In genomic region chr2:237744270-237744612, GRCh38 we compare ENCODE assay signal across 10 cellular contexts. TPM values are rescaled to one million over a fixed set of nuclear protein-coding genes. Genes with fewer than 3 reads are reported as not detected.
A peak's percentile ranks its signal among the peaks of the same experiment; 100 is the strongest.
DNase-seq lines count a peak whose midpoint lies in the region; ATAC-seq and TF ChIP-seq lines count a peak whose summit lies in the region.
"Had no signal": no experiment of that assay in that cellular context is flagged by ENCODE, and none has a peak within 500 bp of the region (broad histone marks: within the 10 kb centered on the region; RNA-seq: fewer than 3 reads in every experiment).

No MANE protein-coding gene starts in this region.

- H4K20me1 ChIP-seq in GM23248 (ENCODE audit: insufficient read depth): no peaks in the 10 kb centered on the region

- CTCF ChIA-PET in A673 (lab: Charles Lee): interaction anchor here (2.4 kb wide), 1 partner anchor 71 kb away, joined by 41 read pairs; no protein-coding TSS in a partner anchor

- H3K9me3 Mint-ChIP-seq in osteocyte (ENCODE audit: unreplicated experiment): no peaks in the 10 kb centered on the region

- H3K36me3 ChIP-seq in A673 (ENCODE audit: insufficient read depth, low read length, poor library complexity, severe bottlenecking) (no peaks in the 10 kb centered on the region), GM23248 (ENCODE audit: low read depth) (peaks cover 11% of the 10 kb centered on the region)

- no peak overlapping the region for H3K4me3 Mint-ChIP-seq in osteocyte (ENCODE audit: unreplicated experiment)

- DNase-seq in A673 (ENCODE audit: low spot score) (no peak), GM23248 (no peak), coronary artery (ENCODE audit: low spot score) (no peak), osteocyte (ENCODE audit: extremely low spot score, unreplicated experiment) (no peak), cortex of kidney (lab: John Stamatoyannopoulos, UW) (no peak), AG08396 (ENCODE audit: low spot score) (no peak)

- peak overlapping the region; percentile 18 for H3K4me2 ChIP-seq in GM23248 (ENCODE audit: unreplicated experiment)

- peaks cover 93% of the 10 kb centered on the region for H3K79me2 ChIP-seq in GM23248 (ENCODE audit: insufficient read depth)

- WGBS in GM23248 (ENCODE audit: low coverage in 1 of 2, low lambda C conversion rate in 2 of 2, missing lambda C conversion rate in 2 of 2), 2 experiments: 98% methylated on average over 6 of the region's 6 CpGs

- peaks cover 20% of the 10 kb centered on the region for H3K4me1 Mint-ChIP-seq in osteocyte (ENCODE audit: unreplicated experiment)

- H3K27me3 ChIP-seq in A673 (replicated peaks; ENCODE audit: insufficient read depth, low read depth, low read length, poor library complexity) (no peaks in the 10 kb centered on the region), GM23248 (replicated peaks; ENCODE audit: insufficient read depth) (no peaks in the 10 kb centered on the region)
- H3K27me3 ChIP-seq: adrenal gland, upper lobe of right lung had no signal

- H3K9ac ChIP-seq in GM23248: peak overlapping the region; percentile 17; the same call in 1 of the 2 replicates

- H3K27ac Mint-ChIP-seq in osteocyte (ENCODE audit: unreplicated experiment): peak overlapping the region; percentile 69

- POLR2A ChIA-PET in A673 (lab: Charles Lee; ENCODE audit: low non-redundant PET): no interaction called here

- no peak overlapping the region for H3K4me3 ChIP-seq in A673 (ENCODE audit: low read depth, low read length, poor library complexity, severe bottlenecking)
- no peak overlapping the region for H3K4me3 ChIP-seq in GM23248
- peak overlapping the region; percentile 14 for H3K4me3 ChIP-seq in coronary artery
- H3K4me3 ChIP-seq: adrenal gland, upper lobe of right lung had no signal

- in situ Hi-C loops in GM23248 (cut with MboI): loop anchor here (10.0 kb wide), 2 partner anchors 69 to 159 kb away; no protein-coding TSS in a partner anchor

- H3K4me1 ChIP-seq in A673 (ENCODE audit: insufficient read depth, low read length, poor library complexity, severe bottlenecking): peaks cover 3% of the 10 kb centered on the region
- peaks cover 12% of the 10 kb centered on the region for H3K4me1 ChIP-seq in GM23248 (ENCODE audit: insufficient read depth)

- peaks cover 12% of the 10 kb centered on the region for H3K36me3 Mint-ChIP-seq in osteocyte (ENCODE audit: unreplicated experiment)

- H3K9me2 ChIP-seq in GM23248 (ENCODE audit: insufficient read depth): no peaks in the 10 kb centered on the region

- H3K27ac ChIP-seq in A673 (ENCODE audit: low read depth, low read length, poor library complexity, severe bottlenecking) (peak overlapping the region; percentile 5), GM23248 (peak overlapping the region; percentile 26), coronary artery (peak overlapping the region; percentile 56 to 71)
- H3K27ac ChIP-seq: upper lobe of right lung had no signal

- no peaks in the 10 kb centered on the region for H3K27me3 Mint-ChIP-seq in osteocyte (ENCODE audit: unreplicated experiment)

- H2AFZ ChIP-seq in GM23248: no peak overlapping the region

- H3K9me3 ChIP-seq in A673 (ENCODE audit: low read depth, low read length, poor library complexity, severe bottlenecking): no peaks in the 10 kb centered on the region
- no peaks in the 10 kb centered on the region for H3K9me3 ChIP-seq in GM23248 (ENCODE audit: low read depth)
- H3K9me3 ChIP-seq: adrenal gland, upper lobe of right lung had no signal

- peaks cover 17% of the 10 kb centered on the region for H3F3A ChIP-seq in GM23248 (ENCODE audit: insufficient read depth)

- intact Hi-C loops in A673 (cut with micrococcal nuclease; ENCODE audit: unreplicated experiment): loop anchor here (10.0 kb wide), 1 partner anchor 229 kb away; no protein-coding TSS in a partner anchor

- TF ChIP-seq CTCF in A673 (conservative IDR thresholded peaks at IDR 0.05; ENCODE audit: low read depth, low read length) (no peak), coronary artery (IDR thresholded peaks at IDR 0.05) (no peak), osteocyte (IDR thresholded peaks at IDR 0.05) (no peak)

- ATAC-seq in HG02759 (IDR thresholded peaks at IDR 0.05; ENCODE audit: unreplicated experiment) (no peak), GM18907 (IDR thresholded peaks at IDR 0.05; ENCODE audit: unreplicated experiment) (no peak)

- BruUV-seq in A673 (replicated peaks; lab: Mats Ljungman, UMichigan): no TSS peak

RNA-seq across cellular contexts. Expression of gene RBM44, which starts 54.3 kb away (rescaled TPM):
- 0.95 and 1.4 TPM in 2 replicates for total RNA-seq in A673 (2021)
- 0.11 and 2.8 TPM in 2 replicates for total RNA-seq in GM23248 (2014; rRNA removed; shearing (Covaris generic))
- not detected in 2 replicates for polyA plus RNA-seq in GM23248 (2016; fragmentation: Nextera tagmentation; extraction: Ambion mirVana)
- 0.46 and 0.63 TPM in 2 replicates for total RNA-seq in osteocyte

Comparison
In these comparisons a context has a peak if more than half of its experiments do, and no peak if none do; other contexts are left out.
1. H3K27ac ChIP-seq: peak in every context shown above with its lines; median percentile 64 in coronary artery; 26 in GM23248; 5 in A673.